ENCODE assay signal across 25 cellular contexts in genomic region chr2:98314251-98314650, GRCh38. TPM values are rescaled to one million over a fixed set of nuclear protein-coding genes. Genes with fewer than 3 reads are reported as not detected.
"Had no signal": no experiment of that assay in that cellular context is flagged by ENCODE, and none has a peak within 500 bp of the region (broad histone marks: within the 10 kb centered on the region; RNA-seq: fewer than 3 reads in every experiment).

No MANE protein-coding gene starts in this region.

- H3K36me3 ChIP-seq: neural progenitor cell, ovary, right lobe of liver, sigmoid colon, stomach, thoracic aorta, thyroid gland, tibial nerve, upper lobe of left lung, vagina had no signal

- H3K4me1 ChIP-seq: parathyroid adenoma, psoas muscle, right lobe of liver, sigmoid colon, stomach, thyroid gland, tibial nerve, upper lobe of left lung, vagina had no signal

- H3K27ac ChIP-seq: neural progenitor cell, ovary, parathyroid adenoma, psoas muscle, right lobe of liver, sigmoid colon, stomach, thoracic aorta, thyroid gland, tibial nerve, upper lobe of left lung, vagina had no signal

- H3K27me3 ChIP-seq: neural progenitor cell, ovary, right lobe of liver, sigmoid colon, thyroid gland, upper lobe of left lung, vagina had no signal

- H3K9me3 ChIP-seq: ovary, psoas muscle, right lobe of liver, sigmoid colon, thoracic aorta, thyroid gland, tibial nerve, vagina had no signal

- DNase-seq: occipital lobe; ovary; posterior cingulate gyrus; psoas muscle; right cardiac atrium; right lobe of liver; sigmoid colon; small intestine; stimulated activated CD4-positive, alpha-beta T cell treated with anti-CD3 and anti-CD28 coated beads, Interleukin-15, amount 100 ng/mL, for 24 hours; stimulated activated CD4-positive, alpha-beta T cell treated with anti-CD3 and anti-CD28 coated beads, Interleukin-2, amount 100 ng/mL, for 24 hours; stimulated activated CD4-positive, alpha-beta T cell treated with anti-CD3 and anti-CD28 coated beads, Interleukin-2, amount 100 ng/mL, for 48 hours; stimulated activated CD4-positive, alpha-beta T cell treated with anti-CD3 and anti-CD28 coated beads, Interleukin-4, amount 100 ng/mL, for 24 hours; stimulated activated naive B cell treated with anti-CD40 and anti-IgM and Interleukin-4, amounts not matched to agents 10 μg/mL and 1 μg/mL and 100 μg/mL, for 72 hours; stimulated activated naive CD4-positive, alpha-beta T cell treated with Interleukin-2 at 50 U/mL for 16 hours; stomach; thyroid gland; trophoblast cell; upper lobe of left lung had no signal

- H3K4me3 ChIP-seq: neural progenitor cell, ovary, psoas muscle, right lobe of liver, sigmoid colon, stomach, thoracic aorta, thyroid gland, tibial nerve, upper lobe of left lung, vagina had no signal

RNA-seq across cellular contexts. Expression of gene CNGA3, which starts 32.0 kb away (rescaled TPM):
- total RNA-seq: psoas muscle, renal cortical epithelial cell, right cardiac atrium, right lobe of liver, thoracic aorta, ureter, vagina had no signal
